In the genomic region with DNA sequence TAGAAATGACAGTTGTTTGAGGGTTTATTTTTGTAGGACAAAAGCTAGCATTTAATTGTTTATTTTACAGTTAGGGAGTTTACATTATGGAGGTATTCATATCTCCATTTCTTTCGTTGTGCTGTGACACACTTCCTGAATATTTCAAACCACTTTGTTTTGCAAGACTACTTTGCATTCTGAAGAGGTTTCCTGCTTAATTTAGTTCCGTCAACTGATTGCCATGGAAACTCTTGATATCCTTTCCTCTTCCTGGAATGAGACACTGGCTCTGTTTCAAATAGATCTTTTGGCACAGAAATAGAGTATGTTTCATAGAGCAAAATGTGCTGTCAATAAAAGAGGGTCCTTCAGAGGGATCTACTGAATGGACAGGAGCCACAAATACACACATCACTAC, we compare ENCODE assay signal across 8 cellular contexts.
DNase-seq lines count a peak whose midpoint lies in the region; ATAC-seq and TF ChIP-seq lines count a peak whose summit lies in the region.

No MANE protein-coding gene starts in this region.

- in situ Hi-C loops in ACHN (cut with HindIII; ENCODE audit: low pct_ligation_motif_present, low pct_unique_long_range_greater_than_20kb, low sequenced_read_pairs), result no loop called here

- H3K4me3 ChIP-seq in SJSA1, result no peak overlapping the region
- H3K4me3 ChIP-seq in heart left ventricle, result no peak overlapping the region

- H3K9me3 Mint-ChIP-seq in activated CD8-positive, alpha-beta memory T cell treated with anti-CD3 and anti-CD28 coated beads, Interleukin-2, amount 10 ng/mL, durations not matched to agents 7 days and 5 days (ENCODE audit: low read depth), result no peaks in the 10 kb centered on the region

- DNase-seq in activated CD8-positive, alpha-beta memory T cell treated with anti-CD3 and anti-CD28 coated beads, Interleukin-2, amount 10 ng/mL, durations not matched to agents 7 days and 5 days, result no peak
- DNase-seq in activated CD8-positive, alpha-beta memory T cell treated with anti-CD3 and anti-CD28 coated beads, Interleukin-2, amount 50 U/mL, for 48 hours, result no peak
- DNase-seq in SJSA1 (ENCODE audit: low read depth in 1 of 2, low spot score in 2 of 2) (peak; percentile 38 to 83), heart left ventricle (no peak), superior temporal gyrus (ENCODE audit: extremely low spot score) (peak; percentile 50), NK-92 (lab: John Stamatoyannopoulos, UW; ENCODE audit: unreplicated experiment) (no peak), ACHN (no peak)

- H3K27ac Mint-ChIP-seq in activated CD8-positive, alpha-beta memory T cell treated with anti-CD3 and anti-CD28 coated beads, Interleukin-2, amount 10 ng/mL, durations not matched to agents 7 days and 5 days, result peak overlapping the region; percentile 23

- no peak for TF ChIP-seq CTCF in heart left ventricle (IDR thresholded peaks at IDR 0.05)

- no peak for ATAC-seq in activated CD8-positive, alpha-beta memory T cell treated with anti-CD3 and anti-CD28 coated beads, Interleukin-2, amount 10 ng/mL, durations not matched to agents 7 days and 5 days
- ATAC-seq in heart left ventricle (peak; percentile 58 to 77 (median 58)), GM18868 (IDR thresholded peaks at IDR 0.05; ENCODE audit: unreplicated experiment) (no peak)

- H3K36me3 ChIP-seq in SJSA1, result no peaks in the 10 kb centered on the region
- H3K36me3 ChIP-seq in heart left ventricle, result no peaks in the 10 kb centered on the region

- no peaks in the 10 kb centered on the region for H3K27me3 ChIP-seq in SJSA1 (replicated peaks)
- no peaks in the 10 kb centered on the region for H3K27me3 ChIP-seq in heart left ventricle

- 6 to 9% (median 8%) methylated on average over 2 of the region's 2 CpGs for WGBS in heart left ventricle, 4 donors

- H3K4me3 Mint-ChIP-seq in activated CD8-positive, alpha-beta memory T cell treated with anti-CD3 and anti-CD28 coated beads, Interleukin-2, amount 10 ng/mL, durations not matched to agents 7 days and 5 days, result no peak overlapping the region

- H3K36me3 Mint-ChIP-seq in activated CD8-positive, alpha-beta memory T cell treated with anti-CD3 and anti-CD28 coated beads, Interleukin-2, amount 10 ng/mL, durations not matched to agents 7 days and 5 days, result peaks cover 2% of the 10 kb centered on the region

- H3K4me1 ChIP-seq in SJSA1 (replicated peaks) (peaks cover 59% of the 10 kb centered on the region), heart left ventricle (peaks cover 0 to 65% (median 16%) of the 10 kb centered on the region in 12 donors)

- H3K9me3 ChIP-seq in SJSA1 (replicated peaks) (no peaks in the 10 kb centered on the region), heart left ventricle (no peaks in the 10 kb centered on the region)

- no peak for TF ChIP-seq POLR2A in heart left ventricle (IDR thresholded peaks at IDR 0.05)

- H3K27ac ChIP-seq in SJSA1 (peak overlapping the region; percentile 88), heart left ventricle (peak overlapping the region in 3 of 12 donors; percentile 11 to 72 (median 21))

- H3K4me1 Mint-ChIP-seq in activated CD8-positive, alpha-beta memory T cell treated with anti-CD3 and anti-CD28 coated beads, Interleukin-2, amount 10 ng/mL, durations not matched to agents 7 days and 5 days, result peaks cover 47% of the 10 kb centered on the region

- CTCF ChIA-PET in activated CD8-positive, alpha-beta memory T cell treated with anti-CD3 and anti-CD28 coated beads, Interleukin-2, amount 10 ng/mL, durations not matched to agents 7 days and 5 days (lab: Charles Lee), result no interaction called here

- H3K27me3 Mint-ChIP-seq in activated CD8-positive, alpha-beta memory T cell treated with anti-CD3 and anti-CD28 coated beads, Interleukin-2, amount 10 ng/mL, durations not matched to agents 7 days and 5 days, result peaks cover 4% of the 10 kb centered on the region

- intact Hi-C loops in heart left ventricle (cut with DNase I), result loop anchor here in 1 of 10 donors (5.0 kb wide), 1 partner anchor 256 kb away; a partner anchor contains a TSS

Comparison
In these comparisons a context has a peak if more than half of its experiments do, and no peak if none do; other contexts are left out.
1. ATAC-seq: peak in heart left ventricle (4 of 4); none in activated CD8-positive, alpha-beta memory T cell treated with anti-CD3 and anti-CD28 coated beads, Interleukin-2, amount 10 ng/mL, durations not matched to agents 7 days and 5 days (single experiment) and GM18868 (single experiment).
2. DNase-seq: peak in SJSA1 (2 of 2) and superior temporal gyrus (single experiment); none in activated CD8-positive, alpha-beta memory T cell treated with anti-CD3 and anti-CD28 coated beads, Interleukin-2, amount 10 ng/mL, durations not matched to agents 7 days and 5 days (single experiment), activated CD8-positive, alpha-beta memory T cell treated with anti-CD3 and anti-CD28 coated beads, Interleukin-2, amount 50 U/mL, for 48 hours (single experiment), heart left ventricle (0 of 5), NK-92 (single experiment) and ACHN (single experiment).